16 cellular contexts compared by ENCODE assay signal in the genomic region with DNA sequence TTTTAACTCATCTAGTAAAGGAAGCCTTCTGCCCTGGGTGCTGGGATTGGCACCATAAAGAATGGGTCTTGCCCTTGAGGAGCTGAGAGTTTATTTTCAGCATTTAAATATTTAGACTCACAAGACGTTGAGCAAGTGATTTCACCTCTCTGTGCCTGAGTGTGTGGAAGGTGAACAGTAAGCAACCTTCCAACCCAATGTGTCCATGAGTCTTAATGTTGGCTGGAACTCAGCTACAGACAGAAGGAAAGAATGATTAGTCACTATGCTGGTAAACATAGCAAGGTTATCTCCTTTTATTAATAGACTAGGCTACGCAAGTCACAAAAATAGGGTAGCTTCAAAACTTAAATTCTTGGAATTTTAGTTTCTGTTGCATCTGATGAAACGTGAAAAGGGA.
DNase-seq lines count a peak whose midpoint lies in the region; ATAC-seq and TF ChIP-seq lines count a peak whose summit lies in the region.
"Had no signal": no experiment of that assay in that cellular context is flagged by ENCODE, and none has a peak within 500 bp of the region (broad histone marks: within the 10 kb centered on the region; RNA-seq: fewer than 3 reads in every experiment).

No MANE protein-coding gene starts in this region.

- no peak overlapping the region for H3K4me2 ChIP-seq in mesendoderm (ENCODE audit: low read length)

- WGBS in sigmoid colon, 2 donors: 84 to 91% methylated on average over 3 of the region's 3 CpGs
- WGBS in mesendoderm (ENCODE audit: extremely low coverage, insufficient coverage, low lambda C conversion rate): no CpG with 5 or more reads among the region's 3 CpGs

- DNase-seq in ELR (ENCODE audit: low read depth) (peak; percentile 46), brain microvascular endothelial cell (peak; percentile 21), left ventricle myocardium inferior (no peak), sigmoid colon (no peak), left lobe of liver (ENCODE audit: low spot score) (no peak), DMS53 (lab: John Stamatoyannopoulos, UW) (no peak), mesendoderm (no peak), NCI-H1417 treated with DMSO at 0.1 percent for 48 hours (lab: John Stamatoyannopoulos, UW) (no peak)
- DNase-seq: activated CD4-positive, alpha-beta T cell treated with anti-CD3 and anti-CD28 coated beads, Interleukin-2, amount 10 ng/mL, durations not matched to agents 24 days and 14 days; activated naive CD4-positive, alpha-beta T cell treated with Interleukin-2 at 50 U/mL for 16 hours; CD8-positive, alpha-beta T cell; erythroblast; NCI-H1694; NCI-H345; stimulated activated naive B cell treated with anti-CD40 and anti-IgM and Interleukin-4, amounts not matched to agents 10 μg/mL and 1 μg/mL and 100 μg/mL, for 72 hours; upper lobe of right lung had no signal

- no peak overlapping the region for H2BK120ac ChIP-seq in mesendoderm (ENCODE audit: low read depth, low read length)

- H3K56ac ChIP-seq in mesendoderm (ENCODE audit: low read length): no peak overlapping the region

- intact Hi-C loops in left ventricle myocardium inferior (cut with micrococcal nuclease) (no loop called here), sigmoid colon (cut with DNase I) (no loop called here)

- H4K5ac ChIP-seq in mesendoderm (ENCODE audit: low read length): no peak overlapping the region

- H3K4ac ChIP-seq in mesendoderm (ENCODE audit: low read depth, low read length): no peak overlapping the region

- in situ Hi-C loops in brain microvascular endothelial cell (cut with HindIII; ENCODE audit: low pct_ligation_motif_present, low sequenced_read_pairs): no loop called here

- ATAC-seq in left lobe of liver: no peak
- ATAC-seq: CD8-positive, alpha-beta T cell; stimulated activated naive B cell treated with anti-CD40 and anti-IgM and Interleukin-4, amounts not matched to agents 10 μg/mL and 1 μg/mL and 100 μg/mL, for 72 hours; upper lobe of right lung had no signal

- no peak for TF ChIP-seq CTCF in brain microvascular endothelial cell (IDR thresholded peaks at IDR 0.05; ENCODE audit: low read depth, low read length, missing control alignments)
- no peak for TF ChIP-seq CTCF in left ventricle myocardium inferior (IDR thresholded peaks at IDR 0.05; ENCODE audit: borderline replicate concordance)
- TF ChIP-seq CTCF in sigmoid colon (IDR thresholded peaks at IDR 0.05): no peak

- no peaks in the 10 kb centered on the region for H3K36me3 ChIP-seq in brain microvascular endothelial cell (replicated peaks)
- H3K36me3 ChIP-seq in left ventricle myocardium inferior: no peaks in the 10 kb centered on the region
- H3K36me3 ChIP-seq in sigmoid colon: no peaks in the 10 kb centered on the region
- no peaks in the 10 kb centered on the region for H3K36me3 ChIP-seq in mesendoderm (ENCODE audit: control insufficient read depth, insufficient read depth, low read length)
- H3K36me3 ChIP-seq: upper lobe of right lung had no signal

- H2AK5ac ChIP-seq in mesendoderm (ENCODE audit: low read length): no peak overlapping the region

- H3K9me3 ChIP-seq in left ventricle myocardium inferior (replicated peaks): peaks cover 8% of the 10 kb centered on the region
- H3K9me3 ChIP-seq in sigmoid colon: no peaks in the 10 kb centered on the region
- H3K9me3 ChIP-seq: upper lobe of right lung had no signal

- no peak overlapping the region for H4K8ac ChIP-seq in mesendoderm (ENCODE audit: low read depth, low read length)

- H2BK5ac ChIP-seq in mesendoderm (ENCODE audit: low read length): no peak overlapping the region

- no peak overlapping the region for H2BK15ac ChIP-seq in mesendoderm (replicated peaks; ENCODE audit: low read depth)

- TF ChIP-seq POLR2A in sigmoid colon (IDR thresholded peaks at IDR 0.05): no peak

- no peak overlapping the region for H3K4me3 ChIP-seq in brain microvascular endothelial cell (ENCODE audit: low read depth, low read length)
- H3K4me3 ChIP-seq in left ventricle myocardium inferior: no peak overlapping the region
- no peak overlapping the region for H3K4me3 ChIP-seq in sigmoid colon
- no peak overlapping the region for H3K4me3 ChIP-seq in mesendoderm (ENCODE audit: low read length)
- H3K4me3 ChIP-seq: upper lobe of right lung had no signal

- no peak for TF ChIP-seq EP300 in sigmoid colon (IDR thresholded peaks at IDR 0.05)

- no peaks in the 10 kb centered on the region for H3K79me1 ChIP-seq in mesendoderm (ENCODE audit: low read length)

- H3K27ac ChIP-seq in brain microvascular endothelial cell (no peak overlapping the region), left ventricle myocardium inferior (replicated peaks) (peak overlapping the region; percentile 85), sigmoid colon (peak overlapping the region in 3 of 4 donors; percentile 24 to 75 (median 32)), mesendoderm (ENCODE audit: low read depth, low read length) (no peak overlapping the region)
- H3K27ac ChIP-seq: upper lobe of right lung had no signal

- H3K23ac ChIP-seq in mesendoderm (ENCODE audit: low read length): no peak overlapping the region

- no peak overlapping the region for H3K9ac ChIP-seq in mesendoderm (ENCODE audit: low read length)

- no peak overlapping the region for H3K18ac ChIP-seq in mesendoderm (ENCODE audit: low read length)

- H3K27me3 ChIP-seq in brain microvascular endothelial cell (replicated peaks) (no peaks in the 10 kb centered on the region), left ventricle myocardium inferior (ENCODE audit: low read depth) (no peaks in the 10 kb centered on the region), sigmoid colon (no peaks in the 10 kb centered on the region), mesendoderm (ENCODE audit: insufficient read depth, low read length, poor library complexity) (no peaks in the 10 kb centered on the region)
- H3K27me3 ChIP-seq: upper lobe of right lung had no signal

- no peaks in the 10 kb centered on the region for H3K79me2 ChIP-seq in mesendoderm (ENCODE audit: control insufficient read depth, insufficient read depth, low read length)

- H3K4me1 ChIP-seq in left ventricle myocardium inferior (peaks cover 24% of the 10 kb centered on the region), sigmoid colon (peaks cover 0 to 8% (median 1%) of the 10 kb centered on the region in 4 donors), mesendoderm (ENCODE audit: control insufficient read depth, low read depth, low read length) (no peaks in the 10 kb centered on the region)
- H3K4me1 ChIP-seq: upper lobe of right lung had no signal

Comparison
In these comparisons a context has a peak if more than half of its experiments do, and no peak if none do; other contexts are left out.
1. DNase-seq: peak in ELR (single experiment) and brain microvascular endothelial cell (single experiment); none in left ventricle myocardium inferior (single experiment), sigmoid colon (single experiment), left lobe of liver (single experiment), DMS53 (single experiment), mesendoderm (single experiment) and NCI-H1417 treated with DMSO at 0.1 percent for 48 hours (single experiment).
2. H3K27ac ChIP-seq: peak in left ventricle myocardium inferior (single experiment) and sigmoid colon (3 of 4); none in brain microvascular endothelial cell (single experiment) and mesendoderm (single experiment).